Comparison of ENCODE assay signal across 1 cellular context in genomic region chr3:57851304-57851703, GRCh38.
TF ChIP-seq lines count a peak whose summit lies in the region.

No MANE protein-coding gene starts in this region.

TF ChIP-seq in K562, 482 proteins besides CTCF, POLR2A, EP300 and RAD21:
- TF ChIP-seq, protein P1, sequence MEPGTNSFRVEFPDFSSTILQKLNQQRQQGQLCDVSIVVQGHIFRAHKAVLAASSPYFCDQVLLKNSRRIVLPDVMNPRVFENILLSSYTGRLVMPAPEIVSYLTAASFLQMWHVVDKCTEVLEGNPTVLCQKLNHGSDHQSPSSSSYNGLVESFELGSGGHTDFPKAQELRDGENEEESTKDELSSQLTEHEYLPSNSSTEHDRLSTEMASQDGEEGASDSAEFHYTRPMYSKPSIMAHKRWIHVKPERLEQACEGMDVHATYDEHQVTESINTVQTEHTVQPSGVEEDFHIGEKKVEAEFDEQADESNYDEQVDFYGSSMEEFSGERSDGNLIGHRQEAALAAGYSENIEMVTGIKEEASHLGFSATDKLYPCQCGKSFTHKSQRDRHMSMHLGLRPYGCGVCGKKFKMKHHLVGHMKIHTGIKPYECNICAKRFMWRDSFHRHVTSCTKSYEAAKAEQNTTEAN (CRISPR knock-in tag; IDR thresholded peaks at IDR 0.05) = no peak
- TF ChIP-seq PHB (CRISPR knock-in tag; IDR thresholded peaks at IDR 0.05) = no peak
